In genomic region chr5:169116961-169117461, GRCh38 we compare ENCODE assay signal across 11 cellular contexts.
DNase-seq lines count a peak whose midpoint lies in the region; ATAC-seq and TF ChIP-seq lines count a peak whose summit lies in the region.
"Had no signal": no experiment of that assay in that cellular context is flagged by ENCODE, and none has a peak within 500 bp of the region (broad histone marks: within the 10 kb centered on the region; RNA-seq: fewer than 3 reads in every experiment).

No MANE protein-coding gene starts in this region.

- H3K9me3 ChIP-seq in WERI-Rb-1 (ENCODE audit: severe bottlenecking), result no peaks in the 10 kb centered on the region
- H3K9me3 ChIP-seq in tibial artery, result no peaks in the 10 kb centered on the region
- H3K9me3 ChIP-seq: body of pancreas had no signal

- H3K4me3 ChIP-seq in WERI-Rb-1 (ENCODE audit: low read depth, low read length) (no peak overlapping the region), tibial artery (no peak overlapping the region)
- H3K4me3 ChIP-seq: body of pancreas had no signal

- no peaks in the 10 kb centered on the region for H3K9me3 Mint-ChIP-seq in type B pancreatic cell
- H3K9me3 Mint-ChIP-seq: activated T-cell treated with anti-CD3 and anti-CD28 coated beads, Interleukin-2, amount 50 U/mL, for 72 hours had no signal

- H3K4me1 ChIP-seq in tibial artery, result peaks cover 0 to 48% (median 21%) of the 10 kb centered on the region in 4 donors

- no peak for ATAC-seq in GM21786 (IDR thresholded peaks at IDR 0.05; ENCODE audit: unreplicated experiment)
- ATAC-seq: activated T-cell treated with anti-CD3 and anti-CD28 coated beads, Interleukin-2, amount 50 U/mL, for 72 hours; body of pancreas had no signal

- H3K4me3 Mint-ChIP-seq in type B pancreatic cell, result no peak overlapping the region
- H3K4me3 Mint-ChIP-seq: activated T-cell treated with anti-CD3 and anti-CD28 coated beads, Interleukin-2, amount 50 U/mL, for 72 hours; HFFc6 had no signal

- H3K27me3 Mint-ChIP-seq in type B pancreatic cell, result peaks cover 3% of the 10 kb centered on the region

- peaks cover 80% of the 10 kb centered on the region for H3K27me3 ChIP-seq in WERI-Rb-1 (ENCODE audit: insufficient read depth, low read depth, severe bottlenecking)
- no peaks in the 10 kb centered on the region for H3K27me3 ChIP-seq in tibial artery
- H3K27me3 ChIP-seq: body of pancreas had no signal

- intact Hi-C loops in tibial artery (cut with DNase I; ENCODE audit: low total_unique reads), result no loop called here

- H3K27ac ChIP-seq in WERI-Rb-1, result no peak overlapping the region
- H3K27ac ChIP-seq in tibial artery, result peak overlapping the region; percentile 70 to 75
- H3K27ac ChIP-seq: body of pancreas had no signal

- H3K4me1 Mint-ChIP-seq in type B pancreatic cell (ENCODE audit: unreplicated experiment), result no peaks in the 10 kb centered on the region

- TF ChIP-seq CTCF in WERI-Rb-1 (IDR thresholded peaks at IDR 0.05; ENCODE audit: low read depth, low read length) (no peak), tibial artery (IDR thresholded peaks at IDR 0.05) (peak in 1 of 2 experiments; percentile 28), type B pancreatic cell (conservative IDR thresholded peaks at IDR 0.05) (no peak)

- DNase-seq in HT-29 (ENCODE audit: low spot score), result peak; percentile 39
- DNase-seq in WERI-Rb-1, result peak; percentile 12
- DNase-seq in iPS DF 19.7 (ENCODE audit: low read depth, low spot score), result peak; percentile 30
- peak; percentile 84 to 85 for DNase-seq in tibial artery
- no peak for DNase-seq in type B pancreatic cell (ENCODE audit: extremely low spot score, unreplicated experiment)
- DNase-seq in NK-92 (lab: John Stamatoyannopoulos, UW; ENCODE audit: unreplicated experiment), result no peak
- DNase-seq: activated T-cell treated with anti-CD3 and anti-CD28 coated beads, Interleukin-2, amount 50 U/mL, for 72 hours; body of pancreas; HFFc6; SHP77 treated with DMSO at 0.1 percent for 48 hours had no signal

- no peak overlapping the region for H3K27ac Mint-ChIP-seq in type B pancreatic cell
- H3K27ac Mint-ChIP-seq: activated T-cell treated with anti-CD3 and anti-CD28 coated beads, Interleukin-2, amount 50 U/mL, for 72 hours; HFFc6 had no signal

- peaks cover 8% of the 10 kb centered on the region for H3K36me3 Mint-ChIP-seq in type B pancreatic cell

- no peaks in the 10 kb centered on the region for H3K36me3 ChIP-seq in WERI-Rb-1
- no peaks in the 10 kb centered on the region for H3K36me3 ChIP-seq in tibial artery

Comparison
In these comparisons a context has a peak if more than half of its experiments do, and no peak if none do; other contexts are left out.
1. DNase-seq: peak in HT-29 (single experiment), WERI-Rb-1 (single experiment), iPS DF 19.7 (single experiment) and tibial artery (2 of 2); none in type B pancreatic cell (single experiment) and NK-92 (single experiment).